In the genomic region with DNA sequence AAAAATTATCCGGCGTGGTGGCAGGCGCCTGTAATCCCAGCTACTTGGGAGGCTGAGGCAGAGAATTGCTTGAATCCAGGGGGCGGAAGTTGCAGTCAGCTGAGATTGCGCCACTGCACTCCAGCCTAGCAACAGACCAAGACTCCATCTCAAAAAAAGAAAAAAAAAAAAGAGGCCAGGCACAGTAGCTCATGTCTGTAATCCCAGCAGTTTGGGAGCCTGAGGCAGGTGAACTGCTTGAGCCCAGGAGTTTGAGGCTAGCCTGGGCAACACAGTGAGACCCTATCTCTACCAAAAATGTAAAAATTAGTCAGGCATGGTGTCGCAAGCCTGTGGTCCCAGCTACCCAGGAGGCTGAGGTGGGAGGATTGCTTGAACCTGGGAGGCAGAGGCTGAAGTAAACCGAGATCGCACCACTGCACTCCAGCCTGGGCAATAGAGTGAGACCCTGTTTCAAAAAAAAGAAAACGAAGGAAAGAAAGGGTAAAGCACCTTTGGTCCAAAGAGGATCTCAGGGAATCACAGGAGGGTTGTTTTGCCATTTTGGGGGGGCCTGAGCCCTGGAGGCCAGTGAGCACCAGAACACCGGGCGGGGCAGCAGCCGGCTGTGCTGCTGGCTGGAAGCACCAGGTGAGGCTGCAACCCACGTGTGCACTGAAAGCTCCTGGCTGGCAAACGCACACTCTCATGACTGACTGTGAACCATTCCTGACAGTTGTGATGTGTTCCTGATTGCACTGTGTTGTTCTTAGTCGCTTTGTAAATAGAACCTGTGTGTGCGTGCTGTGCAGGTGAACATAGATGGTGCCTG, we compare ENCODE assay signal across 1 cellular context.
TF ChIP-seq lines count a peak whose summit lies in the region.

No MANE protein-coding gene starts in this region.

TF ChIP-seq in GM23338, 12 proteins besides CTCF, POLR2A, EP300 and RAD21 (continued from another document):
- TF ChIP-seq, protein P1, sequence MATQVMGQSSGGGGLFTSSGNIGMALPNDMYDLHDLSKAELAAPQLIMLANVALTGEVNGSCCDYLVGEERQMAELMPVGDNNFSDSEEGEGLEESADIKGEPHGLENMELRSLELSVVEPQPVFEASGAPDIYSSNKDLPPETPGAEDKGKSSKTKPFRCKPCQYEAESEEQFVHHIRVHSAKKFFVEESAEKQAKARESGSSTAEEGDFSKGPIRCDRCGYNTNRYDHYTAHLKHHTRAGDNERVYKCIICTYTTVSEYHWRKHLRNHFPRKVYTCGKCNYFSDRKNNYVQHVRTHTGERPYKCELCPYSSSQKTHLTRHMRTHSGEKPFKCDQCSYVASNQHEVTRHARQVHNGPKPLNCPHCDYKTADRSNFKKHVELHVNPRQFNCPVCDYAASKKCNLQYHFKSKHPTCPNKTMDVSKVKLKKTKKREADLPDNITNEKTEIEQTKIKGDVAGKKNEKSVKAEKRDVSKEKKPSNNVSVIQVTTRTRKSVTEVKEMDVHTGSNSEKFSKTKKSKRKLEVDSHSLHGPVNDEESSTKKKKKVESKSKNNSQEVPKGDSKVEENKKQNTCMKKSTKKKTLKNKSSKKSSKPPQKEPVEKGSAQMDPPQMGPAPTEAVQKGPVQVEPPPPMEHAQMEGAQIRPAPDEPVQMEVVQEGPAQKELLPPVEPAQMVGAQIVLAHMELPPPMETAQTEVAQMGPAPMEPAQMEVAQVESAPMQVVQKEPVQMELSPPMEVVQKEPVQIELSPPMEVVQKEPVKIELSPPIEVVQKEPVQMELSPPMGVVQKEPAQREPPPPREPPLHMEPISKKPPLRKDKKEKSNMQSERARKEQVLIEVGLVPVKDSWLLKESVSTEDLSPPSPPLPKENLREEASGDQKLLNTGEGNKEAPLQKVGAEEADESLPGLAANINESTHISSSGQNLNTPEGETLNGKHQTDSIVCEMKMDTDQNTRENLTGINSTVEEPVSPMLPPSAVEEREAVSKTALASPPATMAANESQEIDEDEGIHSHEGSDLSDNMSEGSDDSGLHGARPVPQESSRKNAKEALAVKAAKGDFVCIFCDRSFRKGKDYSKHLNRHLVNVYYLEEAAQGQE (IDR thresholded peaks at IDR 0.05; ENCODE audit: unreplicated experiment), result no peak
- TF ChIP-seq NANOG (IDR thresholded peaks at IDR 0.05; ENCODE audit: borderline replicate concordance) (no peak), CREB1 (CRISPR knock-in tag; IDR thresholded peaks at IDR 0.05; ENCODE audit: low read depth) (no peak), POLR2AphosphoS5 (IDR thresholded peaks at IDR 0.05; ENCODE audit: low read depth) (no peak), EZH2phosphoT487 (IDR thresholded peaks at IDR 0.05; ENCODE audit: unreplicated experiment) (no peak), ZNF331 (CRISPR knock-in tag; IDR thresholded peaks at IDR 0.05; ENCODE audit: low read depth) (no peak), EZH2 (IDR thresholded peaks at IDR 0.05; ENCODE audit: low read depth, unreplicated experiment) (no peak)
- TF ChIP-seq, protein P2, sequence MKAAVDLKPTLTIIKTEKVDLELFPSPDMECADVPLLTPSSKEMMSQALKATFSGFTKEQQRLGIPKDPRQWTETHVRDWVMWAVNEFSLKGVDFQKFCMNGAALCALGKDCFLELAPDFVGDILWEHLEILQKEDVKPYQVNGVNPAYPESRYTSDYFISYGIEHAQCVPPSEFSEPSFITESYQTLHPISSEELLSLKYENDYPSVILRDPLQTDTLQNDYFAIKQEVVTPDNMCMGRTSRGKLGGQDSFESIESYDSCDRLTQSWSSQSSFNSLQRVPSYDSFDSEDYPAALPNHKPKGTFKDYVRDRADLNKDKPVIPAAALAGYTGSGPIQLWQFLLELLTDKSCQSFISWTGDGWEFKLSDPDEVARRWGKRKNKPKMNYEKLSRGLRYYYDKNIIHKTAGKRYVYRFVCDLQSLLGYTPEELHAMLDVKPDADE (IDR thresholded peaks at IDR 0.05), result no peak
- TF ChIP-seq, protein P3, sequence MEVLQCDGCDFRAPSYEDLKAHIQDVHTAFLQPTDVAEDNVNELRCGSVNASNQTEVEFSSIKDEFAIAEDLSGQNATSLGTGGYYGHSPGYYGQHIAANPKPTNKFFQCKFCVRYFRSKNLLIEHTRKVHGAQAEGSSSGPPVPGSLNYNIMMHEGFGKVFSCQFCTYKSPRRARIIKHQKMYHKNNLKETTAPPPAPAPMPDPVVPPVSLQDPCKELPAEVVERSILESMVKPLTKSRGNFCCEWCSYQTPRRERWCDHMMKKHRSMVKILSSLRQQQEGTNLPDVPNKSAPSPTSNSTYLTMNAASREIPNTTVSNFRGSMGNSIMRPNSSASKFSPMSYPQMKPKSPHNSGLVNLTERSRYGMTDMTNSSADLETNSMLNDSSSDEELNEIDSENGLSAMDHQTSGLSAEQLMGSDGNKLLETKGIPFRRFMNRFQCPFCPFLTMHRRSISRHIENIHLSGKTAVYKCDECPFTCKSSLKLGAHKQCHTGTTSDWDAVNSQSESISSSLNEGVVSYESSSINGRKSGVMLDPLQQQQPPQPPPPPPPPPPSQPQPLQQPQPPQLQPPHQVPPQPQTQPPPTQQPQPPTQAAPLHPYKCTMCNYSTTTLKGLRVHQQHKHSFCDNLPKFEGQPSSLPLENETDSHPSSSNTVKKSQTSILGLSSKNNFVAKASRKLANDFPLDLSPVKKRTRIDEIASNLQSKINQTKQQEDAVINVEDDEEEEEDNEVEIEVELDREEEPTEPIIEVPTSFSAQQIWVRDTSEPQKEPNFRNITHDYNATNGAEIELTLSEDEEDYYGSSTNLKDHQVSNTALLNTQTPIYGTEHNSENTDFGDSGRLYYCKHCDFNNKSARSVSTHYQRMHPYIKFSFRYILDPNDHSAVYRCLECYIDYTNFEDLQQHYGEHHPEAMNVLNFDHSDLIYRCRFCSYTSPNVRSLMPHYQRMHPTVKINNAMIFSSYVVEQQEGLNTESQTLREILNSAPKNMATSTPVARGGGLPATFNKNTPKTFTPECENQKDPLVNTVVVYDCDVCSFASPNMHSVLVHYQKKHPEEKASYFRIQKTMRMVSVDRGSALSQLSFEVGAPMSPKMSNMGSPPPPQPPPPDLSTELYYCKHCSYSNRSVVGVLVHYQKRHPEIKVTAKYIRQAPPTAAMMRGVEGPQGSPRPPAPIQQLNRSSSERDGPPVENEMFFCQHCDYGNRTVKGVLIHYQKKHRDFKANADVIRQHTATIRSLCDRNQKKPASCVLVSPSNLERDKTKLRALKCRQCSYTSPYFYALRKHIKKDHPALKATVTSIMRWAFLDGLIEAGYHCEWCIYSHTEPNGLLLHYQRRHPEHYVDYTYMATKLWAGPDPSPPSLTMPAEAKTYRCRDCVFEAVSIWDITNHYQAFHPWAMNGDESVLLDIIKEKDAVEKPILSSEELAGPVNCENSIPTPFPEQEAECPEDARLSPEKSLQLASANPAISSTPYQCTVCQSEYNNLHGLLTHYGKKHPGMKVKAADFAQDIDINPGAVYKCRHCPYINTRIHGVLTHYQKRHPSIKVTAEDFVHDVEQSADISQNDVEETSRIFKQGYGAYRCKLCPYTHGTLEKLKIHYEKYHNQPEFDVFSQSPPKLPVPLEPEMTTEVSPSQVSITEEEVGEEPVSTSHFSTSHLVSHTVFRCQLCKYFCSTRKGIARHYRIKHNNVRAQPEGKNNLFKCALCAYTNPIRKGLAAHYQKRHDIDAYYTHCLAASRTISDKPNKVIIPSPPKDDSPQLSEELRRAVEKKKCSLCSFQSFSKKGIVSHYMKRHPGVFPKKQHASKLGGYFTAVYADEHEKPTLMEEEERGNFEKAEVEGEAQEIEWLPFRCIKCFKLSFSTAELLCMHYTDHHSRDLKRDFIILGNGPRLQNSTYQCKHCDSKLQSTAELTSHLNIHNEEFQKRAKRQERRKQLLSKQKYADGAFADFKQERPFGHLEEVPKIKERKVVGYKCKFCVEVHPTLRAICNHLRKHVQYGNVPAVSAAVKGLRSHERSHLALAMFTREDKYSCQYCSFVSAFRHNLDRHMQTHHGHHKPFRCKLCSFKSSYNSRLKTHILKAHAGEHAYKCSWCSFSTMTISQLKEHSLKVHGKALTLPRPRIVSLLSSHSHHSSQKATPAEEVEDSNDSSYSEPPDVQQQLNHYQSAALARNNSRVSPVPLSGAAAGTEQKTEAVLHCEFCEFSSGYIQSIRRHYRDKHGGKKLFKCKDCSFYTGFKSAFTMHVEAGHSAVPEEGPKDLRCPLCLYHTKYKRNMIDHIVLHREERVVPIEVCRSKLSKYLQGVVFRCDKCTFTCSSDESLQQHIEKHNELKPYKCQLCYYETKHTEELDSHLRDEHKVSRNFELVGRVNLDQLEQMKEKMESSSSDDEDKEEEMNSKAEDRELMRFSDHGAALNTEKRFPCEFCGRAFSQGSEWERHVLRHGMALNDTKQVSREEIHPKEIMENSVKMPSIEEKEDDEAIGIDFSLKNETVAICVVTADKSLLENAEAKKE (CRISPR knock-in tag; IDR thresholded peaks at IDR 0.05), result no peak
TF ChIP-seq in GM23338: peak in this region for 0.
